Comparison of ENCODE assay signal across 8 cellular contexts in the genomic region with DNA sequence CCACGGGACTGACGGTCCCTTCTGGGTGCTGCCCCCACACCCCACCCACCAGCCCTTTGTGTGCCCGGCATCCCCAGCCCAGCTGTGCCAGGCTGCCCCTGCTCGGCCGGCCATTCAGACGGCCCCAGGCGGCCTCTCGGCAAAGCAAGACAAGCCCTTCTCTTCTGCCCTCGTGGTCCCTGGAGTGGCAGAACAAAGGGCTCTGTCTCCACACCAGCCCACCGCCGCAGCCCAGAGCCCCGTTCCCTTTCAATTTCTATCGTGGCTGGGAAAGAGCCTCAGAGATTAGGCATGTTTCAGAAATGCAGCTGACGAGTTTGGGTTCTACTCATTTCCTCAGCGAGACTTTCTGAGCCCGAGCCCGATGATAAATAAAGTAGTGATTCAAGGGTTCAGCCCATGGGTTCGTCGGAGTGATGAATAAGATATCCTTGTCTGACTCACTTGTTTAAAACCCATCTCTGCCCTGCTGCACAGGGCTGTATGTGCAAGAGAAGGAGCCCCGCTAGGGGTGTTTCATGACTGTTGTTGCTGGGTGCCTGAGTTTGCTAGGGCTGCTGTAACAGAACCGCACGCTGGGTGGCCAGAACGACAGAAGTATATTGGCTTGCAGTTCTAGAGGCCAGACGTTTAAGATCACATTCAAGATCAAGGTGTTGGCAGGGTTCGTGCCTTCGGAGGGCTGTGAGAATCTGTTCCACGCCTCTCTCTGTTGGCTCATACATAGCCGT. TPM values are rescaled to one million over a fixed set of nuclear protein-coding genes. Genes with fewer than 3 reads are reported as not detected.
DNase-seq lines count a peak whose midpoint lies in the region; FAIRE-seq and TF ChIP-seq lines count a peak whose summit lies in the region.

No MANE protein-coding gene starts in this region.

- no peaks in the 10 kb centered on the region for H3K27me3 Mint-ChIP-seq in activated naive CD4-positive, alpha-beta T cell treated with anti-CD3 and anti-CD28 coated beads, Interleukin-2, amount 10 ng/mL, durations not matched to agents 7 days and 5 days

- no peak overlapping the region for H2AK5ac ChIP-seq in trophoblast cell (ENCODE audit: low read length)

- no peak overlapping the region for H2BK12ac ChIP-seq in trophoblast cell (ENCODE audit: low read length)

- H3K27ac Mint-ChIP-seq in activated naive CD4-positive, alpha-beta T cell treated with anti-CD3 and anti-CD28 coated beads, Interleukin-2, amount 10 ng/mL, durations not matched to agents 7 days and 5 days, result peak overlapping the region; percentile 82

- H3K79me1 ChIP-seq in trophoblast cell (ENCODE audit: low read length), result peaks cover 15% of the 10 kb centered on the region

- DNase-seq in CD1c-positive myeloid dendritic cell (ENCODE audit: extremely low spot score) (peak; percentile 69), H54 (ENCODE audit: insufficient read length, low spot score) (peak; percentile 96), RPMI8226 (peak; percentile 78), germinal center (ENCODE audit: low spot score) (peak; percentile 69), trophoblast cell (peak; percentile 85 to 88), SK-N-DZ (ENCODE audit: low spot score) (no peak)
- peak; percentile 70 for DNase-seq in activated naive CD4-positive, alpha-beta T cell treated with anti-CD3 and anti-CD28 coated beads, Interleukin-2, amount 10 ng/mL, durations not matched to agents 7 days and 5 days

- H3K4me3 ChIP-seq in trophoblast cell (ENCODE audit: low read depth, low read length), result no peak overlapping the region
- no peak overlapping the region for H3K4me3 ChIP-seq in thymus (ENCODE audit: low read length)

- H3K14ac ChIP-seq in trophoblast cell (ENCODE audit: low read length), result peak overlapping the region; percentile 20

- H2AFZ ChIP-seq in trophoblast cell (ENCODE audit: insufficient read depth, low read length, poor library complexity), result no peak overlapping the region

- H3K36me3 ChIP-seq in trophoblast cell (ENCODE audit: control insufficient read depth in 1 of 2, insufficient read depth in 2 of 2, low read length in 2 of 2) (peaks cover 4 to 9% of the 10 kb centered on the region in 2 experiments), thymus (ENCODE audit: control insufficient read depth, insufficient read depth) (peaks cover 7% of the 10 kb centered on the region)

- H3K4me1 ChIP-seq in trophoblast cell (ENCODE audit: control insufficient read depth in 1 of 2, insufficient read depth in 2 of 2, low read length in 2 of 2), result peaks cover 17 to 22% of the 10 kb centered on the region in 2 experiments
- H3K4me1 ChIP-seq in thymus (ENCODE audit: control insufficient read depth, insufficient read depth, low read length), result peaks cover 12% of the 10 kb centered on the region

- H4K91ac ChIP-seq in trophoblast cell (ENCODE audit: low read depth, low read length), result no peak overlapping the region

- no peaks in the 10 kb centered on the region for H3K9me3 Mint-ChIP-seq in activated naive CD4-positive, alpha-beta T cell treated with anti-CD3 and anti-CD28 coated beads, Interleukin-2, amount 10 ng/mL, durations not matched to agents 7 days and 5 days

- H3K27ac ChIP-seq in trophoblast cell (ENCODE audit: low read depth, low read length), result no peak overlapping the region
- peak overlapping the region; percentile 59 for H3K27ac ChIP-seq in thymus (ENCODE audit: low read depth)

- H3K23ac ChIP-seq in trophoblast cell (ENCODE audit: low read length), result no peak overlapping the region

- H3K4ac ChIP-seq in trophoblast cell (ENCODE audit: low read depth, low read length), result peak overlapping the region; percentile 81

- peaks cover 52% of the 10 kb centered on the region for H3K4me1 Mint-ChIP-seq in activated naive CD4-positive, alpha-beta T cell treated with anti-CD3 and anti-CD28 coated beads, Interleukin-2, amount 10 ng/mL, durations not matched to agents 7 days and 5 days

- no peak overlapping the region for H2BK120ac ChIP-seq in trophoblast cell (ENCODE audit: insufficient read depth, low read length, poor library complexity)

- H3K4me2 ChIP-seq in trophoblast cell (ENCODE audit: low read length), result no peak overlapping the region

- no peak overlapping the region for H3K9ac ChIP-seq in trophoblast cell (ENCODE audit: low read length)

- H3K27me3 ChIP-seq in trophoblast cell (ENCODE audit: insufficient read depth, low read length) (no peaks in the 10 kb centered on the region), thymus (ENCODE audit: control insufficient read depth, insufficient read depth) (no peaks in the 10 kb centered on the region)

- CTCF ChIA-PET in activated naive CD4-positive, alpha-beta T cell treated with anti-CD3 and anti-CD28 coated beads, Interleukin-2, amount 10 ng/mL, durations not matched to agents 7 days and 5 days (lab: Charles Lee), result no interaction called here

- peaks cover 54% of the 10 kb centered on the region for H3K79me2 ChIP-seq in trophoblast cell (ENCODE audit: control insufficient read depth, insufficient read depth, low read length, poor library complexity)

- TF ChIP-seq POLR2A in H54 (IDR thresholded peaks at IDR 0.05; ENCODE audit: low read depth, low read length), result no peak

- H3K4me3 Mint-ChIP-seq in activated naive CD4-positive, alpha-beta T cell treated with anti-CD3 and anti-CD28 coated beads, Interleukin-2, amount 10 ng/mL, durations not matched to agents 7 days and 5 days, result peak overlapping the region; percentile 46

- H4K8ac ChIP-seq in trophoblast cell (ENCODE audit: low read depth, low read length), result no peak overlapping the region

- H2BK5ac ChIP-seq in trophoblast cell (ENCODE audit: low read depth, low read length, poor library complexity), result no peak overlapping the region

- H4K12ac ChIP-seq in trophoblast cell (ENCODE audit: low read depth, low read length), result no peak overlapping the region

- peaks cover 26% of the 10 kb centered on the region for H3K36me3 Mint-ChIP-seq in activated naive CD4-positive, alpha-beta T cell treated with anti-CD3 and anti-CD28 coated beads, Interleukin-2, amount 10 ng/mL, durations not matched to agents 7 days and 5 days

- no peaks in the 10 kb centered on the region for H3K9me3 ChIP-seq in trophoblast cell (ENCODE audit: insufficient read depth, low read depth, low read length)
- no peaks in the 10 kb centered on the region for H3K9me3 ChIP-seq in thymus (ENCODE audit: control insufficient read depth)

- WGBS in trophoblast cell (ENCODE audit: extremely low coverage, insufficient coverage, insufficient read length), result no CpG with 5 or more reads among the region's 28 CpGs
- 80% methylated on average over 28 of the region's 28 CpGs for WGBS in thymus

- peak overlapping the region; percentile 34 for H3K18ac ChIP-seq in trophoblast cell (ENCODE audit: low read length)

- peak; percentile 92 for FAIRE-seq in H54 (lab: Jason Lieb, UNC)

RNA-seq across cellular contexts. Expression of gene MYO9B, which starts 4.3 kb away (rescaled TPM):
- polyA plus RNA-seq in trophoblast cell (2013), result 64.1 and 65.1 TPM in 2 replicates
- 103 TPM for polyA plus RNA-seq in thymus
- 10.0 and 11.0 TPM in 2 replicates for polyA plus RNA-seq in SK-N-DZ (2014; cell fraction: cytosol; rRNA removed)
- polyA plus RNA-seq in SK-N-DZ (2014; cell fraction: nucleus; rRNA removed), result 47.4 and 83.5 TPM in 2 replicates

RNA-seq across cellular contexts. Expression of gene HAUS8, which starts 4.6 kb away (rescaled TPM):
- polyA plus RNA-seq in trophoblast cell (2013), result 31.7 and 32.6 TPM in 2 replicates
- polyA plus RNA-seq in thymus, result 19.5 TPM
- 17.4 and 18.5 TPM in 2 replicates for polyA plus RNA-seq in SK-N-DZ (2014; cell fraction: cytosol; rRNA removed)
- 21.2 and 26.6 TPM in 2 replicates for polyA plus RNA-seq in SK-N-DZ (2014; cell fraction: nucleus; rRNA removed)

RNA-seq across cellular contexts. Expression of gene CPAMD8, which starts 53.3 kb away (rescaled TPM):
- 4.6 and 4.8 TPM in 2 replicates for polyA plus RNA-seq in trophoblast cell (2013)
- polyA plus RNA-seq in thymus, result 17.3 TPM
- polyA plus RNA-seq in SK-N-DZ (2014; cell fraction: cytosol; rRNA removed), result 0.96 and 1.0 TPM in 2 replicates
- 0.84 and 2.3 TPM in 2 replicates for polyA plus RNA-seq in SK-N-DZ (2014; cell fraction: nucleus; rRNA removed)
